Comparison of ENCODE assay signal across 1 cellular context in the genomic region with DNA sequence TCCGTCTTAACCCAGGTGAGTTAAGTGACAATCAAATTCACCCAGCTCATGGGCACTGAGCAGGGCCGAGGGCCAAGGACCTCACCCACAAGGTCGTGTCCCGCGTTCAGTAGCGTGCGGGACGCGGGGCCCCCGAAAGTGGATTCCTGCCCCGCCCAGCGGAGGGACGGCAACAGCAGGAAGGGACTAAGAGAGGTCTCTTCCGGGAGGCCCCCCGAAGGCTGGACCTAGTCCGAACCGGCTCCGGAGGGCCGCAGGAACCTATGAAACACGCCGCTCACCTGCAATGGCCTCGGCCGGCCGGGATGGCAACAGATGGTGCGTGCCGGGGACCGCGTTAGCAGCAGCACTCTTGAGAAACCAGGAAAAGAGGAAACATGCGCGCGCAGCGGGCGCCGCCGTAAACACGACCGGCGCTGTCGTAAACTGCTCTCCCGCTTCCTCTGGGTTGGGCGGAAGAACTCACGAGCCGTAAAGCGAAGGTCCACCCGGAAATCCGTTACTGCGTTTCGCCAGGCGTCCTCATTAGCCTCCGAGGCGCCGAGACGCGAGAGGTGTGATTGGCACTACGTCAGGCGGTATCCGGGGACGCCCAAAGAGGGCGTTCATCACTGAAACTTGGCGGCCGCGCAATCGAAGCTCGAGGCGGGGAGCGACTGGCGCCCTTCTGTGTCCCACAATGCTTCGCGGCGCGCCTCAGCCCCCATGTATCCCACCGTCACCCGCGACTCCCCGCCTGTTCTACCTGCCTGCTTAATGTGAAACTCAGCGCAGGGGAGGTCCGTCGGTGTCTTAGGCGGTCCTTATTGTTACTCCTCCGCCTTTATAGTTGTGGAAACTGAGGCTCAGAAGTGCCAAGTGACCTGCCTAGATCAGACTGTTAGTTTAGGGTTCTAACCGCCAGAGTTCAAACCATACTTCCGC.
TF ChIP-seq lines count a peak whose summit lies in the region.

A gene with protein sequence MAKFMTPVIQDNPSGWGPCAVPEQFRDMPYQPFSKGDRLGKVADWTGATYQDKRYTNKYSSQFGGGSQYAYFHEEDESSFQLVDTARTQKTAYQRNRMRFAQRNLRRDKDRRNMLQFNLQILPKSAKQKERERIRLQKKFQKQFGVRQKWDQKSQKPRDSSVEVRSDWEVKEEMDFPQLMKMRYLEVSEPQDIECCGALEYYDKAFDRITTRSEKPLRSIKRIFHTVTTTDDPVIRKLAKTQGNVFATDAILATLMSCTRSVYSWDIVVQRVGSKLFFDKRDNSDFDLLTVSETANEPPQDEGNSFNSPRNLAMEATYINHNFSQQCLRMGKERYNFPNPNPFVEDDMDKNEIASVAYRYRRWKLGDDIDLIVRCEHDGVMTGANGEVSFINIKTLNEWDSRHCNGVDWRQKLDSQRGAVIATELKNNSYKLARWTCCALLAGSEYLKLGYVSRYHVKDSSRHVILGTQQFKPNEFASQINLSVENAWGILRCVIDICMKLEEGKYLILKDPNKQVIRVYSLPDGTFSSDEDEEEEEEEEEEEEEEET (minus strand): TSS at position 372 of the 924 bp plus-strand sequence. CDS start 3,045 bp downstream, outside the sequence.

TF ChIP-seq in liver, 16 proteins besides CTCF, POLR2A, EP300 and RAD21 (continued from another document):
- TF ChIP-seq NR2F2 (IDR thresholded peaks at IDR 0.05) (peak; percentile 84), JUND (IDR thresholded peaks at IDR 0.05) (peak in 1 of 2 donors; percentile 20), FOXA2 (IDR thresholded peaks at IDR 0.05) (no peak), TAF1 (conservative IDR thresholded peaks at IDR 0.05) (peak; percentile 90), GABPA (IDR thresholded peaks at IDR 0.05 in 1 of 2, conservative IDR thresholded peaks at IDR 0.05 in 1 of 2) (peak; percentile 78 to 99), SP1 (IDR thresholded peaks at IDR 0.05) (peak; percentile 86), HNF4A (conservative IDR thresholded peaks at IDR 0.05) (peak in 1 of 2 donors; percentile 62), YY1 (IDR thresholded peaks at IDR 0.05) (peak; percentile 95), HNF4G (IDR thresholded peaks at IDR 0.05) (no peak)
- TF ChIP-seq, protein P1, sequence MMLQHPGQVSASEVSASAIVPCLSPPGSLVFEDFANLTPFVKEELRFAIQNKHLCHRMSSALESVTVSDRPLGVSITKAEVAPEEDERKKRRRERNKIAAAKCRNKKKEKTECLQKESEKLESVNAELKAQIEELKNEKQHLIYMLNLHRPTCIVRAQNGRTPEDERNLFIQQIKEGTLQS (IDR thresholded peaks at IDR 0.05), result no peak
- TF ChIP-seq, protein P2, sequence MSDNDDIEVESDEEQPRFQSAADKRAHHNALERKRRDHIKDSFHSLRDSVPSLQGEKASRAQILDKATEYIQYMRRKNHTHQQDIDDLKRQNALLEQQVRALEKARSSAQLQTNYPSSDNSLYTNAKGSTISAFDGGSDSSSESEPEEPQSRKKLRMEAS (IDR thresholded peaks at IDR 0.05), result peak; percentile 98
